8 cellular contexts compared by ENCODE assay signal in the genomic region with DNA sequence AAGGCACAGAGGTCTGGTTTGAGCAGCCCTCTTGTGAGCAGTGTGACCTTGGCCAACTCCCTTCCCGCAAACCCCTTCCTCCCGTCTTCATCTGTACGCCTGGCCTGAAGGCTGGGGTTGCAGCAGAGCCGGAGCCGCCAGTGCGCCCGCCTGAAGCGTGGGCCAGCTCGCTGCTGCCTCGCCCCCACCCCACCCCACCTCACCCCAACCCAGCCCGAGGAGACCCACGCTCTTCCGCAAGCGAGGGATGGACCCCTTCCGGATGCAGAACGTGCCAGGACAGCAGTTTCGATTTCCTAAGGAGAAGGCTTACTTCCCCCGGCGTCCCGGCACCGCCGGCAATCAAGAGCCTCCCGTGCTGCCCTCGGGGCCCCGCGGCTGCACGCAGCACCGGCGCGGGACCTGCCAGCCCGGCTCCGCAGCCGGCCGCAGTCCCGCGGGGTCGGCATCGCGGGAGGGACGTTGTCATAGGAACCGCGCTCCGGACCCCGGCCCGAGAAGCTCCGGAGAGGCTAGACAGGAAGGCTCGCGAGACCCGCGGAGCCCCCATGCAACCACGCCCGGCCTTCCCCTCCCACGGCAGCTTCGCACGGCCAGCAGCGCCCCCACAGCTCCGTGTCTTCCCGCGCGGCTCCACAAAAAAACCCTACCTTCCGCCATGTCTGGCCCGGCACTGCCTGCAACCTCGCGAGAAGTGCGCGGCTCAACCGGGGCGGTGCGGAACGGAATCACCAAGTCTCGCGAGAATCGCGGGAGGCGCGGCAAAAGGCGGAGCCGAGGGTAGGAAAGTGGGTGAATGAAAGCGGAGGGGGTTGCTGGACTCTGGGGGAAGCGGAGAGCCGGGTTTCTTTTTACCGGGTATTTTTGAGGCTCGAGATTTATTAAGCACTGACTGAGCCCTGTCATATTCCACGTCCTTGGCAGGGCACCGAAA. TPM values are rescaled to one million over a fixed set of nuclear protein-coding genes. Genes with fewer than 3 reads are reported as not detected.
DNase-seq lines count a peak whose midpoint lies in the region; ATAC-seq, FAIRE-seq and TF ChIP-seq lines count a peak whose summit lies in the region.

A gene with protein sequence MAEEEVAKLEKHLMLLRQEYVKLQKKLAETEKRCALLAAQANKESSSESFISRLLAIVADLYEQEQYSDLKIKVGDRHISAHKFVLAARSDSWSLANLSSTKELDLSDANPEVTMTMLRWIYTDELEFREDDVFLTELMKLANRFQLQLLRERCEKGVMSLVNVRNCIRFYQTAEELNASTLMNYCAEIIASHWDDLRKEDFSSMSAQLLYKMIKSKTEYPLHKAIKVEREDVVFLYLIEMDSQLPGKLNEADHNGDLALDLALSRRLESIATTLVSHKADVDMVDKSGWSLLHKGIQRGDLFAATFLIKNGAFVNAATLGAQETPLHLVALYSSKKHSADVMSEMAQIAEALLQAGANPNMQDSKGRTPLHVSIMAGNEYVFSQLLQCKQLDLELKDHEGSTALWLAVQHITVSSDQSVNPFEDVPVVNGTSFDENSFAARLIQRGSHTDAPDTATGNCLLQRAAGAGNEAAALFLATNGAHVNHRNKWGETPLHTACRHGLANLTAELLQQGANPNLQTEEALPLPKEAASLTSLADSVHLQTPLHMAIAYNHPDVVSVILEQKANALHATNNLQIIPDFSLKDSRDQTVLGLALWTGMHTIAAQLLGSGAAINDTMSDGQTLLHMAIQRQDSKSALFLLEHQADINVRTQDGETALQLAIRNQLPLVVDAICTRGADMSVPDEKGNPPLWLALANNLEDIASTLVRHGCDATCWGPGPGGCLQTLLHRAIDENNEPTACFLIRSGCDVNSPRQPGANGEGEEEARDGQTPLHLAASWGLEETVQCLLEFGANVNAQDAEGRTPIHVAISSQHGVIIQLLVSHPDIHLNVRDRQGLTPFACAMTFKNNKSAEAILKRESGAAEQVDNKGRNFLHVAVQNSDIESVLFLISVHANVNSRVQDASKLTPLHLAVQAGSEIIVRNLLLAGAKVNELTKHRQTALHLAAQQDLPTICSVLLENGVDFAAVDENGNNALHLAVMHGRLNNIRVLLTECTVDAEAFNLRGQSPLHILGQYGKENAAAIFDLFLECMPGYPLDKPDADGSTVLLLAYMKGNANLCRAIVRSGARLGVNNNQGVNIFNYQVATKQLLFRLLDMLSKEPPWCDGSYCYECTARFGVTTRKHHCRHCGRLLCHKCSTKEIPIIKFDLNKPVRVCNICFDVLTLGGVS (minus strand): TSS at position 698 of the 934 bp plus-strand sequence. CDS start 38 bp downstream, at position 660.

- H3K9ac ChIP-seq in Karpas-422 (ENCODE audit: low read length): peak within 1 kb of the TSS; percentile 87

- H3K4me1 Mint-ChIP-seq in activated T-cell treated with anti-CD3 and anti-CD28 coated beads, Interleukin-2, amount 50 U/mL, for 72 hours (ENCODE audit: low read depth): peaks cover 34% of the 10 kb centered on the region

- intact Hi-C loops in esophagus squamous epithelium (cut with DNase I): no loop called here

- H3K27ac ChIP-seq in Karpas-422 (ENCODE audit: low read length): peak within 1 kb of the TSS; percentile 60
- peak within 1 kb of the TSS; percentile 87 to 95 (median 90) for H3K27ac ChIP-seq in esophagus squamous epithelium

- H3K27me3 Mint-ChIP-seq in activated T-cell treated with anti-CD3 and anti-CD28 coated beads, Interleukin-2, amount 50 U/mL, for 72 hours (ENCODE audit: low read depth): no peaks in the 10 kb centered on the region

- FAIRE-seq in RCC 7860 (lab: Jason Lieb, UNC): peak; percentile 14

- H3K9me3 ChIP-seq in Karpas-422 (ENCODE audit: low read length) (peaks cover 23% of the 10 kb centered on the region), esophagus squamous epithelium (peaks cover 0 to 14% (median 12%) of the 10 kb centered on the region in 3 donors)

- H3K27me3 ChIP-seq in Karpas-422 (ENCODE audit: low read length) (no peaks in the 10 kb centered on the region), esophagus squamous epithelium (no peaks in the 10 kb centered on the region)

- H3K4me1 ChIP-seq in Karpas-422 (ENCODE audit: low read length) (peaks cover 20% of the 10 kb centered on the region), esophagus squamous epithelium (peaks cover 16 to 34% (median 22%) of the 10 kb centered on the region in 3 donors)

- peak within 1 kb of the TSS; percentile 97 for H3K27ac Mint-ChIP-seq in activated T-cell treated with anti-CD3 and anti-CD28 coated beads, Interleukin-2, amount 50 U/mL, for 72 hours

- H3K4me3 ChIP-seq in Karpas-422 (ENCODE audit: low read length) (peak within 1 kb of the TSS; percentile 96), esophagus squamous epithelium (peak within 1 kb of the TSS; percentile 86 to 100 (median 98))

- peak in 3 of 6 experiments; percentile 1 to 32 (median 9) for TF ChIP-seq CTCF in esophagus squamous epithelium (IDR thresholded peaks at IDR 0.05)

- peak; percentile 24 for DNase-seq in DMS153 treated with DMSO at 0.1 percent for 48 hours (lab: John Stamatoyannopoulos, UW; ENCODE audit: unreplicated experiment)
- DNase-seq in Karpas-422: peak; percentile 99
- peak; percentile 75 for DNase-seq in RCC 7860 (ENCODE audit: low spot score)
- DNase-seq in activated T-cell treated with anti-CD3 and anti-CD28 coated beads, Interleukin-2, amount 50 U/mL, for 72 hours: peak; percentile 98 to 99
- peak; percentile 59 for DNase-seq in esophagus squamous epithelium (lab: John Stamatoyannopoulos, UW)
- peak; percentile 97 for DNase-seq in myocyte (ENCODE audit: low read depth)
- DNase-seq in stimulated activated CD8-positive, alpha-beta memory T cell treated with anti-CD3 and anti-CD28 coated beads, Interleukin-7, amount 100 ng/mL, for 4 hours (ENCODE audit: low read depth in 2 of 2): peak; percentile 92 to 94

- peaks cover 5% of the 10 kb centered on the region; the same call in 1 of the 2 replicates for H4K20me1 ChIP-seq in Karpas-422 (ENCODE audit: insufficient read depth, low read depth, low read length)

- H3K36me3 Mint-ChIP-seq in activated T-cell treated with anti-CD3 and anti-CD28 coated beads, Interleukin-2, amount 50 U/mL, for 72 hours (ENCODE audit: insufficient read depth in 2 of 2): peaks cover 10 to 17% of the 10 kb centered on the region in 2 donors

- H3K9me2 ChIP-seq in Karpas-422 (replicated peaks; ENCODE audit: insufficient read depth, low read length): no peaks in the 10 kb centered on the region

- H2AFZ ChIP-seq in Karpas-422 (ENCODE audit: low read length): peak within 1 kb of the TSS; percentile 45; the same call in 1 of the 2 replicates

- H3K9me3 Mint-ChIP-seq in activated T-cell treated with anti-CD3 and anti-CD28 coated beads, Interleukin-2, amount 50 U/mL, for 72 hours: peaks cover 4 to 6% of the 10 kb centered on the region in 2 donors

- H3K4me3 Mint-ChIP-seq in activated T-cell treated with anti-CD3 and anti-CD28 coated beads, Interleukin-2, amount 50 U/mL, for 72 hours: peak within 1 kb of the TSS; percentile 96 to 98

- TF ChIP-seq POLR2A in esophagus squamous epithelium (IDR thresholded peaks at IDR 0.05): peak in 2 of 4 donors; percentile 65 to 70

- 0 to 1% methylated on average over 13 to 15 of the region's 85 CpGs for WGBS in esophagus squamous epithelium, 2 donors

- peak; percentile 72 for ATAC-seq in GM21737 (IDR thresholded peaks at IDR 0.05; ENCODE audit: unreplicated experiment)
- ATAC-seq in activated T-cell treated with anti-CD3 and anti-CD28 coated beads, Interleukin-2, amount 50 U/mL, for 72 hours (replicated peaks in 1 of 2): peak; percentile 96

- H3K36me3 ChIP-seq in Karpas-422 (ENCODE audit: insufficient read depth, low read length) (peaks cover 36% of the 10 kb centered on the region), esophagus squamous epithelium (peaks cover 0 to 33% (median 0%) of the 10 kb centered on the region in 3 donors)

- H3K4me2 ChIP-seq in Karpas-422 (ENCODE audit: low read depth, low read length, poor library complexity, severe bottlenecking): peak within 1 kb of the TSS; percentile 89

- peaks cover 59% of the 10 kb centered on the region for H3K79me2 ChIP-seq in Karpas-422 (ENCODE audit: low read length)

RNA-seq across cellular contexts. Expression of the gene that starts here (rescaled TPM):
- 24.1 and 34.4 TPM in 2 replicates for total RNA-seq in Karpas-422 (2014; rRNA removed; shearing (Covaris generic); ENCODE audit: low replicate concordance)
- total RNA-seq in activated T-cell treated with anti-CD3 and anti-CD28 coated beads, Interleukin-2, amount 50 U/mL, for 72 hours: 10 to 100 TPM; 36.4 to 37.9 TPM
- 10 to 100 TPM; 21.0 to 34.7 (median 26.4) TPM for total RNA-seq in esophagus squamous epithelium
- total RNA-seq in myocyte: 15.9 and 17.0 TPM in 2 replicates
- 24.3 TPM for polyA plus RNA-seq in myocyte (2012)

Comparison
In these comparisons a context has a peak if more than half of its experiments do, and no peak if none do; other contexts are left out.
1. Peak in every context shown above with its lines: DNase-seq, ATAC-seq, H3K4me3 ChIP-seq and H3K27ac ChIP-seq.
2. DNase-seq: peak in every context shown above with its lines; median percentile 99 in Karpas-422; 98 in activated T-cell treated with anti-CD3 and anti-CD28 coated beads, Interleukin-2, amount 50 U/mL, for 72 hours; 97 in myocyte; 93 in stimulated activated CD8-positive, alpha-beta memory T cell treated with anti-CD3 and anti-CD28 coated beads, Interleukin-7, amount 100 ng/mL, for 4 hours; 75 in RCC 7860; 59 in esophagus squamous epithelium; 24 in DMS153 treated with DMSO at 0.1 percent for 48 hours.